Comparison of ENCODE assay signal across 8 cellular contexts in the genomic region with DNA sequence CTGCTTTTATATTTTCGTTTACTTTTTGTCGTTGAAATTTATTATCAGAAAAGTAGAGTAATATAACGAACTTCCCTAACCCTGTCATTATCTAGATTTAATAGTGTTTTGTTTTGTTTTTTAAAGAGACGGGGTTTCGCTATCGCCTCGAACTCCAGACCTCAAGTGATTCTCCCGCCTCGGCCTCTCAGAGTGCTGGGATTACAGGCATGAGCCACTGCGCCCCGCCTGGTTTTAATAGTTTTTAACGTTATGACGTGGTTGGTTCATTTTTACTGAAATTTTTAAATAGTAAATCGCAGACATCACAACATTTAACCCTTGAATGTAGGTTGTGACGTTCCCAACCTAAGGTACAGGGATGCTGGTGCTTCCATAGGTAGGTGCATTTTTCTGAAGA. TPM values are rescaled to one million over a fixed set of nuclear protein-coding genes. Genes with fewer than 3 reads are reported as not detected.
DNase-seq lines count a peak whose midpoint lies in the region; ATAC-seq and TF ChIP-seq lines count a peak whose summit lies in the region.

No MANE protein-coding gene starts in this region.

- peaks cover 80% of the 10 kb centered on the region for H3K79me2 ChIP-seq in PC-9 (ENCODE audit: low read depth)

- no peaks in the 10 kb centered on the region for H3K27me3 Mint-ChIP-seq in central memory CD8-positive, alpha-beta T cell

- peak; percentile 39 for DNase-seq in EL
- DNase-seq in PC-9 = no peak
- DNase-seq in central memory CD8-positive, alpha-beta T cell (ENCODE audit: low spot score in 2 of 2) = no peak
- DNase-seq in uterus = no peak
- DNase-seq in NCI-H1436 treated with DMSO at 0.1 percent for 48 hours (lab: John Stamatoyannopoulos, UW) = no peak
- no peak for DNase-seq in GDM1 (lab: John Stamatoyannopoulos, UW)

- POLR2A ChIA-PET in PC-9 (lab: Charles Lee; ENCODE audit: unreplicated experiment) = no interaction called here

- H3K27me3 ChIP-seq in PC-9 (ENCODE audit: insufficient read depth, low read depth) = no peaks in the 10 kb centered on the region
- H3K27me3 ChIP-seq in mononuclear cell (ENCODE audit: insufficient read depth, low read length) = no peaks in the 10 kb centered on the region
- H3K27me3 ChIP-seq in uterus = no peaks in the 10 kb centered on the region

- peaks cover 73% of the 10 kb centered on the region for H3K4me1 Mint-ChIP-seq in central memory CD8-positive, alpha-beta T cell

- peak overlapping the region; percentile 100 for H3K4me2 ChIP-seq in PC-9

- no TSS peak for BruUV-seq in PC-9 (replicated peaks; lab: Mats Ljungman, UMichigan)

- H3K9me3 ChIP-seq in PC-9 (ENCODE audit: insufficient read depth, low read depth) = no peaks in the 10 kb centered on the region
- H3K9me3 ChIP-seq in mononuclear cell (ENCODE audit: low read depth, low read length) = no peaks in the 10 kb centered on the region
- no peaks in the 10 kb centered on the region for H3K9me3 ChIP-seq in uterus

- H3K36me3 Mint-ChIP-seq in central memory CD8-positive, alpha-beta T cell (ENCODE audit: insufficient read depth) = peaks cover 37% of the 10 kb centered on the region

- H4K20me1 ChIP-seq in PC-9 (ENCODE audit: insufficient read depth) = peaks cover 39% of the 10 kb centered on the region

- peak overlapping the region; percentile 99 for H3K27ac Mint-ChIP-seq in central memory CD8-positive, alpha-beta T cell (ENCODE audit: low read depth)

- H3K36me3 ChIP-seq in PC-9 (ENCODE audit: low read depth) = peaks cover 32% of the 10 kb centered on the region
- H3K36me3 ChIP-seq in uterus = no peaks in the 10 kb centered on the region

- peaks cover 34% of the 10 kb centered on the region for H3F3A ChIP-seq in PC-9 (ENCODE audit: insufficient read depth, low read depth)

- H3K9me2 ChIP-seq in PC-9 (ENCODE audit: insufficient read depth) = no peaks in the 10 kb centered on the region

- H3K4me3 ChIP-seq in PC-9 (peak overlapping the region; percentile 82), mononuclear cell (ENCODE audit: low read length) (peak overlapping the region; percentile 71), uterus (peak overlapping the region; percentile 71 to 82)

- intact Hi-C loops in PC-9 (cut with micrococcal nuclease; ENCODE audit: unreplicated experiment) (loop anchor here (10.0 kb wide), 1 partner anchor 372 kb away; the partner anchor contains the start of gene AP3S2), uterus (cut with DNase I; ENCODE audit: low total_unique reads) (no loop called here)

- TF ChIP-seq POLR2A in uterus (IDR thresholded peaks at IDR 0.05) = no peak

- CTCF ChIA-PET in PC-9 (lab: Charles Lee) = interaction anchor here (0.7 kb wide), 1 partner anchor 85 kb away, joined by 6 read pairs; no protein-coding TSS in a partner anchor

- H3K27ac ChIP-seq in PC-9 (peak overlapping the region; percentile 89), uterus (peak overlapping the region; percentile 87 to 92)

- H3K4me1 ChIP-seq in PC-9 (replicated peaks; ENCODE audit: insufficient read depth) (peaks cover 52% of the 10 kb centered on the region), mononuclear cell (ENCODE audit: insufficient read depth, low read length) (peaks cover 42% of the 10 kb centered on the region), uterus (peaks cover 5 to 9% of the 10 kb centered on the region in 2 donors)

- H2AFZ ChIP-seq in PC-9 = peak overlapping the region; percentile 82; the same call in 1 of the 2 replicates

- H3K9me3 Mint-ChIP-seq in central memory CD8-positive, alpha-beta T cell = no peaks in the 10 kb centered on the region

- no peak for ATAC-seq in central memory CD8-positive, alpha-beta T cell (replicated peaks; ENCODE audit: extremely low read depth, poor library complexity, severe bottlenecking)
- ATAC-seq in HG03108 (IDR thresholded peaks at IDR 0.05; ENCODE audit: unreplicated experiment) = no peak

- peak overlapping the region; percentile 95 for H3K4me3 Mint-ChIP-seq in central memory CD8-positive, alpha-beta T cell

- TF ChIP-seq CTCF in PC-9 (conservative IDR thresholded peaks at IDR 0.05) = no peak
- no peak for TF ChIP-seq CTCF in uterus (IDR thresholded peaks at IDR 0.05)

RNA-seq across cellular contexts. Expression of gene NGRN, which starts 1.0 kb away (rescaled TPM):
- 57.4 TPM in 2 replicates for total RNA-seq in PC-9 (2021)
- total RNA-seq in mononuclear cell = 36.2 TPM
- total RNA-seq in uterus = 100 to 1,000 TPM in 1 of 4 donors, 10 to 100 TPM in 3; 35.6 to 119 (median 69.4) TPM

RNA-seq across cellular contexts. Expression of gene TTLL13, which starts 17.1 kb away (rescaled TPM):
- 0.93 and 0.96 TPM in 2 replicates for total RNA-seq in PC-9 (2021)
- total RNA-seq in mononuclear cell = 0.31 TPM
- total RNA-seq in uterus = under 1 TPM in 1 of 4 donors, not detected in 3; 0.41 TPM

RNA-seq across cellular contexts. Expression of gene GDPGP1, which starts 32.5 kb away (rescaled TPM):
- total RNA-seq in PC-9 (2021) = 7.5 and 7.6 TPM in 2 replicates
- 3.7 TPM for total RNA-seq in mononuclear cell
- 10 to 100 TPM in 1 of 4 donors, 1 to 10 TPM in 1, under 1 TPM in 2; under 0.01 to 15.0 (median 4.0) TPM for total RNA-seq in uterus

RNA-seq across cellular contexts. Expression of gene CIB1, which starts 32.7 kb away (rescaled TPM):
- total RNA-seq in PC-9 (2021) (113 and 127 TPM in 2 replicates), mononuclear cell (33.2 TPM), uterus (10 to 100 TPM in 3 of 4 donors, 1 to 10 TPM in 1; 9.5 to 80.7 (median 49.2) TPM)
